8 cellular contexts compared by ENCODE assay signal in the genomic region with DNA sequence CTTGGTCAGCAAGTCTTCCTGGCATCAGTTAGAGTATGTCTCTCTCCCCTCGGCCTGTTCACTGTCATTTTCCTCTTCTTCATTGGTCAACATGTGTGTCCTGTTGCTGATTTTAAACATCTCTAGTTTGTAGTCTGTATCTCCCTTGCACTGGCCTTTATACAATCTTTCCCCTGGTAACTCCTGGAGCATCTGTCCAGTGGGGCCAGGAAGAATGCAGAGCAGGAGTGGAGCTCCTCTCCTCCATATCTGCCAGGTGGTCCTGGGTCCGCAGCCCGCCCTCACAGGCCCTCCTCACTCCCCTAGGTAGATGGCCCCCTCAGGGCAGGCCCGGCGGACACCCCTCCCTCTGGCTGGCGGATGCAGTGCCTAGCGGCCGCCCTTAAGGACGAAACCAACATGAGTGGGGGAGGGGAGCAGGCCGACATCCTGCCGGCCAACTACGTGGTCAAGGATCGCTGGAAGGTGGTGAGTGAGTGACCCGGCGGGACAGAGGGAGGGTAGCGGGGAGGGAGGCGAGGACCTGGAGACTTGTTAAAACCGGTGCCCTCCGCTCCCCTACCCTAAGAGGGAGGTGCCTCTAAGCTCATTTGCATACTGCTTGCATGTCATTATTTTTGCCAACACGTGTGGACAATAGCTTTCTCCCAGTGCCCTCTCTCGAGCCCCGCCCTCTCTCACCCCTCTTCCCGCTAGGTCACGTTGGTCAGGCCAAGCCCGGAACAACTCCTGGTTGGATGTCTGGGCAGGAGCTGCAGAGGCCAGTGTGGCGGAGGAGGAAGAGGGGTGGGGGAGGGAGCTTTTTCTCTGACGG.
DNase-seq lines count a peak whose midpoint lies in the region; TF ChIP-seq lines count a peak whose summit lies in the region.

No MANE protein-coding gene starts in this region.

- DNase-seq in NCI-H82 (lab: John Stamatoyannopoulos, UW) (peak; percentile 71), NCI-H82 treated with DMSO at 0.1 percent for 48 hours (lab: John Stamatoyannopoulos, UW; ENCODE audit: unreplicated experiment) (no peak), HAP-1 (ENCODE audit: low spot score in 2 of 2) (peak; percentile 32 to 80), NCI-H146 (lab: John Stamatoyannopoulos, UW) (peak; percentile 97), iPS DF 6.9 (ENCODE audit: low read depth, low spot score) (peak; percentile 91), retinal pigment epithelial cell (ENCODE audit: low read depth) (peak; percentile 47), SW 1271 (lab: John Stamatoyannopoulos, UW) (no peak)

- H3K9me3 ChIP-seq in HAP-1 (no peaks in the 10 kb centered on the region), iPS DF 6.9 (ENCODE audit: control insufficient read depth, insufficient read depth, low read length) (no peaks in the 10 kb centered on the region)

- H3K27ac ChIP-seq in angular gyrus (ENCODE audit: low read depth, low read length): peak overlapping the region; percentile 80
- H3K27ac ChIP-seq in iPS DF 6.9 (ENCODE audit: low read length): no peak overlapping the region

- in situ Hi-C loops in HAP-1 (cut with MboI; ENCODE audit: low sequenced_read_pairs): no loop called here

- no peaks in the 10 kb centered on the region for H3K36me3 ChIP-seq in HAP-1 (replicated peaks)
- H3K36me3 ChIP-seq in iPS DF 6.9 (ENCODE audit: control insufficient read depth, insufficient read depth, low read length): no peaks in the 10 kb centered on the region

- H3K27me3 ChIP-seq in HAP-1 (ENCODE audit: low read depth): peaks cover 13% of the 10 kb centered on the region
- peaks cover 25% of the 10 kb centered on the region for H3K27me3 ChIP-seq in iPS DF 6.9 (ENCODE audit: control insufficient read depth, insufficient read depth, low read length)

- peak overlapping the region; percentile 44 for H3K4me3 ChIP-seq in HAP-1
- H3K4me3 ChIP-seq in iPS DF 6.9 (ENCODE audit: low read length): peak overlapping the region; percentile 55; the same call in 1 of the 2 replicates
- peak overlapping the region; percentile 75 for H3K4me3 ChIP-seq in retinal pigment epithelial cell (ENCODE audit: low read length)

- H3K4me1 ChIP-seq in HAP-1: peaks cover 17% of the 10 kb centered on the region
- H3K4me1 ChIP-seq in iPS DF 6.9 (ENCODE audit: control insufficient read depth, insufficient read depth, low read length): peaks cover 5% of the 10 kb centered on the region; the same call in 1 of the 2 replicates

- no peak for TF ChIP-seq CTCF in retinal pigment epithelial cell (conservative IDR thresholded peaks at IDR 0.05; ENCODE audit: low read depth, low read length)

- WGBS in iPS DF 6.9 (ENCODE audit: insufficient coverage, insufficient read length): no CpG with 5 or more reads among the region's 27 CpGs

Comparison
In these comparisons a context has a peak if more than half of its experiments do, and no peak if none do; other contexts are left out.
1. DNase-seq: peak in NCI-H82 (single experiment), HAP-1 (2 of 2), NCI-H146 (single experiment), iPS DF 6.9 (single experiment) and retinal pigment epithelial cell (single experiment); none in NCI-H82 treated with DMSO at 0.1 percent for 48 hours (single experiment) and SW 1271 (0 of 2).
2. Peak in every context shown above with its lines, with median percentiles within 50 percentile points of each other: H3K4me3 ChIP-seq.